Comparison of ENCODE assay signal across 17 cellular contexts in genomic region chr11:33211153-33211552, GRCh38. TPM values are rescaled to one million over a fixed set of nuclear protein-coding genes. Genes with fewer than 3 reads are reported as not detected.
DNase-seq lines count a peak whose midpoint lies in the region; ATAC-seq and TF ChIP-seq lines count a peak whose summit lies in the region.
"Had no signal": no experiment of that assay in that cellular context is flagged by ENCODE, and none has a peak within 500 bp of the region (broad histone marks: within the 10 kb centered on the region; RNA-seq: fewer than 3 reads in every experiment).

No MANE protein-coding gene starts in this region.

- H3K9me2 ChIP-seq in Karpas-422 (replicated peaks; ENCODE audit: insufficient read depth, low read length), result no peaks in the 10 kb centered on the region

- no peak for TF ChIP-seq CTCF in lower lobe of right lung (IDR thresholded peaks at IDR 0.05)
- TF ChIP-seq CTCF in WERI-Rb-1 (IDR thresholded peaks at IDR 0.05; ENCODE audit: low read depth, low read length), result no peak

- H3K4me1 ChIP-seq in lower lobe of right lung (peaks cover 6% of the 10 kb centered on the region), Karpas-422 (ENCODE audit: low read length) (no peaks in the 10 kb centered on the region)

- H3K36me3 ChIP-seq in lower lobe of right lung, result no peaks in the 10 kb centered on the region
- no peaks in the 10 kb centered on the region for H3K36me3 ChIP-seq in WERI-Rb-1
- no peaks in the 10 kb centered on the region for H3K36me3 ChIP-seq in Karpas-422 (ENCODE audit: insufficient read depth, low read length)

- H3K27ac ChIP-seq in lower lobe of right lung (no peak overlapping the region), WERI-Rb-1 (no peak overlapping the region), Karpas-422 (ENCODE audit: low read length) (no peak overlapping the region)

- no peaks in the 10 kb centered on the region for H4K20me1 ChIP-seq in Karpas-422 (ENCODE audit: insufficient read depth, low read depth, low read length)

- DNase-seq in CD1c-positive myeloid dendritic cell (ENCODE audit: extremely low spot score), result peak; percentile 86
- peak; percentile 85 for DNase-seq in MV-4-11 (lab: John Stamatoyannopoulos, UW)
- DNase-seq in SKM-1 (lab: John Stamatoyannopoulos, UW; ENCODE audit: unreplicated experiment), result peak; percentile 80
- DNase-seq in lower lobe of right lung, result no peak
- no peak for DNase-seq in WERI-Rb-1
- DNase-seq in NCI-H2029 treated with DMSO at 0.1 percent for 48 hours (lab: John Stamatoyannopoulos, UW), result no peak
- DNase-seq in Karpas-422, result no peak
- no peak for DNase-seq in activated T-cell treated with anti-CD3 and anti-CD28 coated beads, Interleukin-2, amount 50 U/mL, for 1 hour
- DNase-seq: C1 segment of cervical spinal cord, EL, HFFc6, MM.1S, NCI-H1436, NCI-H2081 treated with DMSO at 0.1 percent for 48 hours, NCI-H510A, NCI-H774, SHP77 had no signal

- no peaks in the 10 kb centered on the region for H3K79me2 ChIP-seq in Karpas-422 (ENCODE audit: low read length)

- no peaks in the 10 kb centered on the region for H3K27me3 ChIP-seq in lower lobe of right lung (ENCODE audit: low read depth)
- H3K27me3 ChIP-seq in WERI-Rb-1 (ENCODE audit: insufficient read depth, low read depth, severe bottlenecking), result no peaks in the 10 kb centered on the region
- no peaks in the 10 kb centered on the region for H3K27me3 ChIP-seq in Karpas-422 (ENCODE audit: low read length)

- H3K4me3 ChIP-seq in lower lobe of right lung, result no peak overlapping the region
- no peak overlapping the region for H3K4me3 ChIP-seq in WERI-Rb-1 (ENCODE audit: low read depth, low read length)
- H3K4me3 ChIP-seq in Karpas-422 (ENCODE audit: low read length), result no peak overlapping the region

- H3K9me3 ChIP-seq in lower lobe of right lung (no peaks in the 10 kb centered on the region), WERI-Rb-1 (ENCODE audit: severe bottlenecking) (no peaks in the 10 kb centered on the region), Karpas-422 (ENCODE audit: low read length) (no peaks in the 10 kb centered on the region)

- no peak overlapping the region for H3K4me2 ChIP-seq in Karpas-422 (ENCODE audit: low read depth, low read length, poor library complexity, severe bottlenecking)

- intact Hi-C loops in lower lobe of right lung (cut with DNase I), result no loop called here

- no peak overlapping the region for H3K9ac ChIP-seq in Karpas-422 (ENCODE audit: low read length)

- peak; percentile 25 to 48 for ATAC-seq in lower lobe of right lung

- H2AFZ ChIP-seq in Karpas-422 (ENCODE audit: low read length), result no peak overlapping the region

RNA-seq across cellular contexts. Expression of gene HIPK3, which starts 46.0 kb away (rescaled TPM):
- total RNA-seq in lower lobe of right lung, result 138 TPM
- 35.8 and 67.0 TPM in 2 replicates for total RNA-seq in Karpas-422 (2014; rRNA removed; shearing (Covaris generic); ENCODE audit: low replicate concordance)

RNA-seq across cellular contexts. Expression of gene CSTF3, which starts 49.9 kb away (rescaled TPM):
- total RNA-seq in lower lobe of right lung, result 20.4 TPM
- 45.5 and 55.6 TPM in 2 replicates for total RNA-seq in Karpas-422 (2014; rRNA removed; shearing (Covaris generic); ENCODE audit: low replicate concordance)

Comparison
In these comparisons a context has a peak if more than half of its experiments do, and no peak if none do; other contexts are left out.
1. DNase-seq: peak in CD1c-positive myeloid dendritic cell (single experiment), MV-4-11 (single experiment) and SKM-1 (single experiment); none in lower lobe of right lung (single experiment), WERI-Rb-1 (single experiment), NCI-H2029 treated with DMSO at 0.1 percent for 48 hours (single experiment), Karpas-422 (single experiment) and activated T-cell treated with anti-CD3 and anti-CD28 coated beads, Interleukin-2, amount 50 U/mL, for 1 hour (single experiment).